In the genomic region with DNA sequence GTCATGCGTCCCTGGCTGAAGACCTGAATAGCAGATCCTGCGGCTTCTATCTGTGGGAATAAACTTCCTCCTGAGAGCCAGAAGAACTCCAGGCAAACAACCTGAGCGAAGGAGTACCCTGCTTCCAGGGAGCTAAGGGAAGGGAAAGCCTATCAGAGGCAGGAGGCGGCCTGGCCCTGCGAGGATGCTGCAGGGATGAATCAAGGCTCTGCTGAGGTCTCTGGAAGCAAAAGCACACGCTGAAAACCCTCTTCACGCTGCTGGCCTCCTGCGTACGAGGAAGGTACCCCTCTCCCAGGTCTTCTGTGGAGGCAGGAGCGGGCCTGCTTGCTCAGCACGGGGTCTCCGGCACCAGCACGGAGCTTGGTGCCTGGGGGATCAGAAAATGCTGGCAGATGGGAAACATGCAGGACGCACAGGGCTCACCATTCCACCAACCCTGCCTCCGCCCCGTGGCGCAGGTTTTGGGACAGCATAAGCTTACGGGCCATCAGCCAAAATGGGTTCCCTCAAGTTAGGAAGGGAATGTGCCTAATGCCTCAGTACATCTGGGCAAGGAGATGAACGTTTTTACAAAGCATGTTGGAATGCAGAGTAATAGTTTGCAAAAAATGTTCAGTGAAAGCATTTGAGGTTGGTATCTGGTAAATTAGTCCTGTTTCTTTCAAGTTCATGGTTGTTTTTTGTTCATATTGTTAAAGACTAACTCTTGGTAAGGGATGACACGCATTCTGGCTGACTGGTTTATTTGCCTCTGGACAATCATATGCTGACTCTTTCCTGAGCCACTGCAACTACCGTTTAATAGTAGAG, we compare ENCODE assay signal across 11 cellular contexts.
DNase-seq lines count a peak whose midpoint lies in the region; ATAC-seq and TF ChIP-seq lines count a peak whose summit lies in the region.
"Had no signal": no experiment of that assay in that cellular context is flagged by ENCODE, and none has a peak within 500 bp of the region (broad histone marks: within the 10 kb centered on the region; RNA-seq: fewer than 3 reads in every experiment).

No MANE protein-coding gene starts in this region.

- DNase-seq in AG08395 (ENCODE audit: low spot score) = peak; percentile 76
- DNase-seq in HCEC 1CT = peak; percentile 35
- DNase-seq in cardiac fibroblast (ENCODE audit: low read depth in 2 of 2) = peak; percentile 48 to 58
- no peak for DNase-seq in naive thymus-derived CD8-positive, alpha-beta T cell
- DNase-seq in ureter (ENCODE audit: low spot score) = no peak
- DNase-seq: DMS53, endodermal cell, GOT3 had no signal

- no peaks in the 10 kb centered on the region for H3K27me3 Mint-ChIP-seq in naive thymus-derived CD8-positive, alpha-beta T cell

- TF ChIP-seq CTCF in cardiac fibroblast (IDR thresholded peaks at IDR 0.05; ENCODE audit: low read depth, low read length) = no peak

- no peak for ATAC-seq in naive thymus-derived CD8-positive, alpha-beta T cell
- ATAC-seq in HG03025 (IDR thresholded peaks at IDR 0.05; ENCODE audit: low FRiP score, unreplicated experiment) = no peak
- no peak for ATAC-seq in GM21737 (IDR thresholded peaks at IDR 0.05; ENCODE audit: unreplicated experiment)
- no peak for ATAC-seq in HG03432 (IDR thresholded peaks at IDR 0.05; ENCODE audit: unreplicated experiment)

- H3K36me3 Mint-ChIP-seq in naive thymus-derived CD8-positive, alpha-beta T cell = peaks cover 0 to 44% (median 4%) of the 10 kb centered on the region in 3 donors

- peak overlapping the region; percentile 80 to 92 (median 90) for H3K27ac Mint-ChIP-seq in naive thymus-derived CD8-positive, alpha-beta T cell
- H3K27ac Mint-ChIP-seq: endodermal cell had no signal

- peaks cover 24 to 38% (median 35%) of the 10 kb centered on the region in 4 donors for H3K4me1 Mint-ChIP-seq in naive thymus-derived CD8-positive, alpha-beta T cell

- POLR2A ChIA-PET in naive thymus-derived CD8-positive, alpha-beta T cell (lab: Charles Lee) = no interaction called here

- no peaks in the 10 kb centered on the region for H3K9me3 Mint-ChIP-seq in naive thymus-derived CD8-positive, alpha-beta T cell
- H3K9me3 Mint-ChIP-seq: endodermal cell had no signal

- peak overlapping the region in 1 of 10 donors; percentile 9 for H3K4me3 Mint-ChIP-seq in naive thymus-derived CD8-positive, alpha-beta T cell
- H3K4me3 Mint-ChIP-seq: endodermal cell had no signal

- no peak overlapping the region for H3K4me3 ChIP-seq in cardiac fibroblast (replicated peaks in 1 of 2; ENCODE audit: low read depth in 2 of 2, low read length in 2 of 2)

Comparison
In these comparisons a context has a peak if more than half of its experiments do, and no peak if none do; other contexts are left out.
1. DNase-seq: peak in AG08395 (single experiment), HCEC 1CT (single experiment) and cardiac fibroblast (2 of 2); none in naive thymus-derived CD8-positive, alpha-beta T cell (0 of 10) and ureter (single experiment).